35 cellular contexts compared by ENCODE assay signal in the genomic region with DNA sequence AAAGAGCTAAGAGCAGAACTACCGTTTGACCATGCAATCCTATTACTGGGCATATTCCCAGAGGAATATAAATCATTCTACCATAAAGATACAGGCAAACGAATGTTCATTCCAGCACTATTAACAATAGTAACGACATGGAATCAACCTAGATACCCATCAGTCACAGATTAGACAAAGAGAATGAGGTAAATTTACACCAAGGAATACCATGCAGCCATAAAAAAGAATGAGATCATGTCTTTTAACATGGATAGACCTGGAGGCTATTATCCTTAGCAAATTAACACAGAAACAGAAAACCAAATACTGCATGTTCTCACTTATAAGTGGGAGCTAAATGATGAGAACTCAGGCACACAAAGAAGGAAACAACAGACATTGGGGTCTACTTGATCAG.
"Had no signal": no experiment of that assay in that cellular context is flagged by ENCODE, and none has a peak within 500 bp of the region (broad histone marks: within the 10 kb centered on the region; RNA-seq: fewer than 3 reads in every experiment).

No MANE protein-coding gene starts in this region.

- H3K36me3 ChIP-seq: MG63 had no signal

- DNase-seq: Kasumi-1, MG63, MM.1S, MV-4-11, NCI-H1048, NCI-H1092, NCI-H1092 treated with DMSO at 0.1 percent for 48 hours, NCI-H1105, NCI-H1105 treated with DMSO at 0.1 percent for 48 hours, NCI-H1417, NCI-H1417 treated with DMSO at 0.1 percent for 48 hours, NCI-H1436, NCI-H1436 treated with DMSO at 0.1 percent for 48 hours, NCI-H146, NCI-H1694, NCI-H1694 treated with DMSO at 0.1 percent for 48 hours, NCI-H187, NCI-H187 treated with DMSO at 0.1 percent for 48 hours, NCI-H1930, NCI-H2029, NCI-H2029 treated with DMSO at 0.1 percent for 48 hours, NCI-H2081, NCI-H2081 treated with DMSO at 0.1 percent for 48 hours, NCI-H2107, NCI-H2171, NCI-H2171 treated with DMSO at 0.1 percent for 48 hours, NCI-H2227 treated with DMSO at 0.1 percent for 48 hours, NCI-H226, NCI-H345, NCI-H446, NCI-H446 treated with DMSO at 0.1 percent for 48 hours, NCI-H510A, NCI-H510A treated with DMSO at 0.1 percent for 48 hours, NCI-H524, NCI-H524 treated with DMSO at 0.1 percent for 48 hours had no signal

- H3K27me3 ChIP-seq: MG63 had no signal

- H3K9me3 ChIP-seq: MG63 had no signal

- H3K4me3 ChIP-seq: MG63 had no signal
